ENCODE assay signal across 7 cellular contexts in genomic region chr3:32577621-32578556, GRCh38. TPM values are rescaled to one million over a fixed set of nuclear protein-coding genes. Genes with fewer than 3 reads are reported as not detected.
DNase-seq lines count a peak whose midpoint lies in the region; ATAC-seq and TF ChIP-seq lines count a peak whose summit lies in the region.

No MANE protein-coding gene starts in this region.

- no peak overlapping the region for H3K4me3 ChIP-seq in WERI-Rb-1 (ENCODE audit: low read depth, low read length)

- H3K4me3 Mint-ChIP-seq in brain (peak overlapping the region in 3 of 5 experiments; percentile 4 to 47 (median 21)), naive B cell (peak overlapping the region; percentile 33 to 78 (median 53))

- no peaks in the 10 kb centered on the region for H3K9me3 ChIP-seq in WERI-Rb-1 (ENCODE audit: severe bottlenecking)

- H3K36me3 ChIP-seq in WERI-Rb-1, result no peaks in the 10 kb centered on the region

- H3K27me3 Mint-ChIP-seq in brain (no peaks in the 10 kb centered on the region), naive B cell (no peaks in the 10 kb centered on the region)

- no peaks in the 10 kb centered on the region for H3K27me3 ChIP-seq in WERI-Rb-1 (ENCODE audit: insufficient read depth, low read depth, severe bottlenecking)

- peak overlapping the region in 2 of 5 experiments; percentile 2 to 38 for H3K27ac Mint-ChIP-seq in brain
- peak overlapping the region; percentile 1 to 92 (median 67) for H3K27ac Mint-ChIP-seq in naive B cell

- no peaks in the 10 kb centered on the region for H3K36me3 Mint-ChIP-seq in brain
- H3K36me3 Mint-ChIP-seq in naive B cell, result no peaks in the 10 kb centered on the region

- H3K27ac ChIP-seq in WERI-Rb-1, result no peak overlapping the region

- TF ChIP-seq CTCF in brain (conservative IDR thresholded peaks at IDR 0.05), result no peak
- TF ChIP-seq CTCF in WERI-Rb-1 (IDR thresholded peaks at IDR 0.05; ENCODE audit: low read depth, low read length), result no peak

- H3K9me3 Mint-ChIP-seq in brain (no peaks in the 10 kb centered on the region), naive B cell (no peaks in the 10 kb centered on the region)

- H3K4me1 Mint-ChIP-seq in brain, result peaks cover 9% of the 10 kb centered on the region
- H3K4me1 Mint-ChIP-seq in naive B cell, result peaks cover 11 to 23% (median 12%) of the 10 kb centered on the region in 3 donors

- DNase-seq in Kasumi-1 (lab: John Stamatoyannopoulos, UW) (peak; percentile 92 to 95), naive B cell (peak; percentile 62), NCI-H146 (lab: John Stamatoyannopoulos, UW) (no peak), WERI-Rb-1 (no peak)

- ATAC-seq in GM18499 (IDR thresholded peaks at IDR 0.05; ENCODE audit: insufficient read depth, unreplicated experiment) (peak; percentile 67), GM21576 (IDR thresholded peaks at IDR 0.05; ENCODE audit: unreplicated experiment) (peak; percentile 88), naive B cell (ENCODE audit: low read depth in 2 of 2) (peak; percentile 96 to 97)

RNA-seq across cellular contexts. Expression of gene DYNC1LI1, which starts 7.2 kb away (rescaled TPM):
- polyA plus RNA-seq in brain (ENCODE audit: insufficient read depth, low read depth, low replicate concordance), result 27.4 TPM
- 10 to 100 TPM; 23.9 to 35.6 (median 32.2) TPM for polyA plus RNA-seq in naive B cell (ENCODE audit: low read depth in 6 of 6)

Comparison
In these comparisons a context has a peak if more than half of its experiments do, and no peak if none do; other contexts are left out.
1. DNase-seq: peak in Kasumi-1 (2 of 2) and naive B cell (single experiment); none in NCI-H146 (single experiment) and WERI-Rb-1 (single experiment).
2. Peak in every context shown above with its lines, with median percentiles within 50 percentile points of each other: ATAC-seq.